3 cellular contexts compared by ENCODE assay signal in the genomic region with DNA sequence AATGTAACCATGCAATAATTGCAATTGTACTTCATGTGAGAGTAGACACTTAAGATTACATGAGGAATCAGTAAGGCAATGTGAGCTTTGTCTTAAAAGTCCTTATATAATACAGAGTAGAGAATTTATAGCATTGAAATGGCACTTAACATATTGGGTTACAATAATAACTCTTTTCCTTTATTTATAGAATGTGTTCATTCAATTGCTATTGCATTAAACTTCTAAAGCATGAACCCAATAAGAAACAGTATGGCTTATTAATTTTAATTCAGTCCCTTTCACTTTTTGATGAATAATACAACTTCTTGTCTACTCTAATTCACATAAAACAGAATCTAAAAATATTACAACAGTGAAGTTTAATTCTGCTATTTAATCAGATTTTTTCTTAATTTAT.
"Had no signal": no experiment of that assay in that cellular context is flagged by ENCODE, and none has a peak within 500 bp of the region (broad histone marks: within the 10 kb centered on the region; RNA-seq: fewer than 3 reads in every experiment).

No MANE protein-coding gene starts in this region.

- ATAC-seq: GM12878 had no signal

- H3K4me3 ChIP-seq: GM12878 had no signal

- DNase-seq: GDM1, GF-D8 had no signal
